Comparison of ENCODE assay signal across 15 cellular contexts in the genomic region with DNA sequence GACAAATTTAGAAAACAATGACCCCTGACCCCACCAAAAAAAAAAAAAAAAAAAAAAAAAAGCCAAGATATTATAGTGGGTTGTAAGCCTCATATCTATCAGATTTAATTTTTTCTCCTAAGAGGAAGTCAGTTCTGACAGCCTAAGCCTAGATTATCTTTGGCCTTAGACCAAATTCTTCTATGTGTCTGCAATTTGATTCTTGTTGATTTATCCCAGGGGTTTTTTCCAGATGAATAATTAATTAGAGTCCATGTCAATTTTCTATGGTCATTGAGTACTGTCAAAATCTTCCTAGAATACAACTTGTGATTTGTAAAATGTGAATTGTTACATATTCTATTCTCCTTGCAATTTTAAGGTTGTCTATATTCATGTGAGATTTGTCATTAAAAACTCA.
A peak's percentile ranks its signal among the peaks of the same experiment; 100 is the strongest.
DNase-seq lines count a peak whose midpoint lies in the region; ATAC-seq and TF ChIP-seq lines count a peak whose summit lies in the region.
"Had no signal": no experiment of that assay in that cellular context is flagged by ENCODE, and none has a peak within 500 bp of the region (broad histone marks: within the 10 kb centered on the region; RNA-seq: fewer than 3 reads in every experiment).

No MANE protein-coding gene starts in this region.

- no peaks in the 10 kb centered on the region for H3K9me2 ChIP-seq in GM23338 (ENCODE audit: insufficient read depth)
- H3K9me2 ChIP-seq in hepatocyte (replicated peaks; ENCODE audit: insufficient read depth) = no peaks in the 10 kb centered on the region
- H3K9me2 ChIP-seq in Karpas-422 (replicated peaks; ENCODE audit: insufficient read depth, low read length) = no peaks in the 10 kb centered on the region

- H3F3A ChIP-seq in GM23338 (replicated peaks; ENCODE audit: low read depth) = no peaks in the 10 kb centered on the region

- no peak overlapping the region for H3K9ac ChIP-seq in Karpas-422 (ENCODE audit: low read length)

- H3K36me3 Mint-ChIP-seq in GM23338 (ENCODE audit: low read depth) (no peaks in the 10 kb centered on the region), natural killer cell (no peaks in the 10 kb centered on the region)
- H3K36me3 Mint-ChIP-seq: activated CD8-positive, alpha-beta memory T cell treated with anti-CD3 and anti-CD28 coated beads, Interleukin-2, amount 10 ng/mL, durations not matched to agents 7 days and 5 days; memory B cell; WTC11 had no signal

- H3K4me3 ChIP-seq in GM23338 = no peak overlapping the region
- no peak overlapping the region for H3K4me3 ChIP-seq in RWPE2 (ENCODE audit: severe bottlenecking)
- no peak overlapping the region for H3K4me3 ChIP-seq in hepatocyte
- no peak overlapping the region for H3K4me3 ChIP-seq in Karpas-422 (ENCODE audit: low read length)

- no peaks in the 10 kb centered on the region for H3K9me3 ChIP-seq in RWPE2 (ENCODE audit: severe bottlenecking)
- no peaks in the 10 kb centered on the region for H3K9me3 ChIP-seq in hepatocyte (ENCODE audit: low read depth)
- peaks cover 6% of the 10 kb centered on the region for H3K9me3 ChIP-seq in Karpas-422 (ENCODE audit: low read length)

- H3K4me2 ChIP-seq in GM23338 (0 out of 2 replicates have a peak overlapping the region, but pooled peaks have one; percentile 59), hepatocyte (peak overlapping the region; percentile 72), Karpas-422 (ENCODE audit: low read depth, low read length, poor library complexity, severe bottlenecking) (no peak overlapping the region)

- H3K4me1 ChIP-seq in GM23338 (ENCODE audit: insufficient read depth) (peaks cover 5% of the 10 kb centered on the region; the same call in 1 of the 2 replicates), RWPE2 (ENCODE audit: insufficient read depth, poor library complexity, severe bottlenecking) (peaks cover 21% of the 10 kb centered on the region), hepatocyte (ENCODE audit: insufficient read depth) (peaks cover 7% of the 10 kb centered on the region), Karpas-422 (ENCODE audit: low read length) (no peaks in the 10 kb centered on the region)

- H3K27me3 ChIP-seq in GM23338 (ENCODE audit: insufficient read depth) = no peaks in the 10 kb centered on the region
- H3K27me3 ChIP-seq in RWPE2 (ENCODE audit: insufficient read depth, poor library complexity, severe bottlenecking) = no peaks in the 10 kb centered on the region
- no peaks in the 10 kb centered on the region for H3K27me3 ChIP-seq in hepatocyte
- no peaks in the 10 kb centered on the region for H3K27me3 ChIP-seq in Karpas-422 (ENCODE audit: low read length)

- H3K4me3 Mint-ChIP-seq in GM23338 = no peak overlapping the region
- no peak overlapping the region for H3K4me3 Mint-ChIP-seq in natural killer cell
- H3K4me3 Mint-ChIP-seq: activated CD8-positive, alpha-beta memory T cell treated with anti-CD3 and anti-CD28 coated beads, Interleukin-2, amount 10 ng/mL, durations not matched to agents 7 days and 5 days; memory B cell; nephron had no signal

- TF ChIP-seq CTCF in GM23338 (conservative IDR thresholded peaks at IDR 0.05; ENCODE audit: low read depth in 2 of 2) = no peak
- TF ChIP-seq CTCF in RWPE2 (IDR thresholded peaks at IDR 0.05; ENCODE audit: poor library complexity, severe bottlenecking) = no peak
- TF ChIP-seq CTCF in hepatocyte (IDR thresholded peaks at IDR 0.05; ENCODE audit: poor library complexity) = no peak
- TF ChIP-seq CTCF in natural killer cell (IDR thresholded peaks at IDR 0.05) = no peak

- H3K27ac Mint-ChIP-seq in GM23338 = no peak overlapping the region
- H3K27ac Mint-ChIP-seq in natural killer cell = no peak overlapping the region
- H3K27ac Mint-ChIP-seq: activated CD8-positive, alpha-beta memory T cell treated with anti-CD3 and anti-CD28 coated beads, Interleukin-2, amount 10 ng/mL, durations not matched to agents 7 days and 5 days; memory B cell had no signal

- no peaks in the 10 kb centered on the region for H3K9me3 Mint-ChIP-seq in GM23338
- no peaks in the 10 kb centered on the region for H3K9me3 Mint-ChIP-seq in natural killer cell
- H3K9me3 Mint-ChIP-seq: nephron, WTC11 had no signal

- ATAC-seq in GM23338 (no peak), RWPE2 (ENCODE audit: low read depth) (no peak), natural killer cell (no peak)
- ATAC-seq: activated CD8-positive, alpha-beta memory T cell treated with anti-CD3 and anti-CD28 coated beads, Interleukin-2, amount 10 ng/mL, durations not matched to agents 7 days and 5 days had no signal

- H3K27ac ChIP-seq in GM23338 (ENCODE audit: low read depth) = no peak overlapping the region
- peak overlapping the region; percentile 28 for H3K27ac ChIP-seq in RWPE2 (ENCODE audit: poor library complexity, severe bottlenecking)
- no peak overlapping the region for H3K27ac ChIP-seq in hepatocyte
- H3K27ac ChIP-seq in Karpas-422 (ENCODE audit: low read length) = no peak overlapping the region

- H2AFZ ChIP-seq in GM23338 = no peak overlapping the region
- no peak overlapping the region for H2AFZ ChIP-seq in hepatocyte
- H2AFZ ChIP-seq in Karpas-422 (ENCODE audit: low read length) = no peak overlapping the region

- H3K4me1 Mint-ChIP-seq in GM23338 = peaks cover 16% of the 10 kb centered on the region; the same call in 2 of the 3 replicates
- H3K4me1 Mint-ChIP-seq in natural killer cell = no peaks in the 10 kb centered on the region
- H3K4me1 Mint-ChIP-seq: activated CD8-positive, alpha-beta memory T cell treated with anti-CD3 and anti-CD28 coated beads, Interleukin-2, amount 10 ng/mL, durations not matched to agents 7 days and 5 days; memory B cell had no signal

- H3K36me3 ChIP-seq in GM23338 (ENCODE audit: insufficient read depth) (no peaks in the 10 kb centered on the region), RWPE2 (ENCODE audit: low read depth) (no peaks in the 10 kb centered on the region), hepatocyte (replicated peaks; ENCODE audit: insufficient read depth, low read depth) (no peaks in the 10 kb centered on the region), Karpas-422 (ENCODE audit: insufficient read depth, low read length) (no peaks in the 10 kb centered on the region)

- no peak for DNase-seq in GM23338 (ENCODE audit: low spot score)
- DNase-seq in NCI-H1694 treated with DMSO at 0.1 percent for 48 hours (lab: John Stamatoyannopoulos, UW) = peak; percentile 35
- DNase-seq in RWPE2 (ENCODE audit: low spot score) = no peak
- no peak for DNase-seq in hepatocyte (ENCODE audit: low spot score)
- DNase-seq in Karpas-422 = no peak
- no peak for DNase-seq in RPMI8226
- DNase-seq in natural killer cell = no peak
- no peak for DNase-seq in pons (ENCODE audit: low spot score)
- DNase-seq: activated CD8-positive, alpha-beta memory T cell treated with anti-CD3 and anti-CD28 coated beads, Interleukin-2, amount 10 ng/mL, durations not matched to agents 7 days and 5 days; activated effector memory CD4-positive, alpha-beta T cell treated with anti-CD3 and anti-CD28 coated beads, Interleukin-2, amount 50 U/mL, for 16 hours; amygdala; Calu3 had no signal

- H3K79me2 ChIP-seq in GM23338 (replicated peaks; ENCODE audit: insufficient read depth) = no peaks in the 10 kb centered on the region
- H3K79me2 ChIP-seq in hepatocyte = no peaks in the 10 kb centered on the region
- no peaks in the 10 kb centered on the region for H3K79me2 ChIP-seq in Karpas-422 (ENCODE audit: low read length)

- intact Hi-C loops in natural killer cell (cut with micrococcal nuclease) = no loop called here

- no peaks in the 10 kb centered on the region for H4K20me1 ChIP-seq in GM23338 (replicated peaks; ENCODE audit: insufficient read depth)
- no peaks in the 10 kb centered on the region for H4K20me1 ChIP-seq in hepatocyte (ENCODE audit: insufficient read depth, poor library complexity, severe bottlenecking)
- H4K20me1 ChIP-seq in Karpas-422 (ENCODE audit: insufficient read depth, low read depth, low read length) = no peaks in the 10 kb centered on the region

- peaks cover 2% of the 10 kb centered on the region for H3K27me3 Mint-ChIP-seq in GM23338 (ENCODE audit: insufficient read depth, low read depth, poor library complexity)
- H3K27me3 Mint-ChIP-seq in natural killer cell (ENCODE audit: low read depth in 2 of 2) = no peaks in the 10 kb centered on the region
- H3K27me3 Mint-ChIP-seq: activated CD8-positive, alpha-beta memory T cell treated with anti-CD3 and anti-CD28 coated beads, Interleukin-2, amount 10 ng/mL, durations not matched to agents 7 days and 5 days had no signal

TF ChIP-seq in GM23338, 12 proteins besides CTCF, POLR2A, EP300 and RAD21 (continues in another document):
- no peak for TF ChIP-seq JUNB (IDR thresholded peaks at IDR 0.05; ENCODE audit: unreplicated experiment)
